ENCODE assay signal across 8 cellular contexts in the genomic region with DNA sequence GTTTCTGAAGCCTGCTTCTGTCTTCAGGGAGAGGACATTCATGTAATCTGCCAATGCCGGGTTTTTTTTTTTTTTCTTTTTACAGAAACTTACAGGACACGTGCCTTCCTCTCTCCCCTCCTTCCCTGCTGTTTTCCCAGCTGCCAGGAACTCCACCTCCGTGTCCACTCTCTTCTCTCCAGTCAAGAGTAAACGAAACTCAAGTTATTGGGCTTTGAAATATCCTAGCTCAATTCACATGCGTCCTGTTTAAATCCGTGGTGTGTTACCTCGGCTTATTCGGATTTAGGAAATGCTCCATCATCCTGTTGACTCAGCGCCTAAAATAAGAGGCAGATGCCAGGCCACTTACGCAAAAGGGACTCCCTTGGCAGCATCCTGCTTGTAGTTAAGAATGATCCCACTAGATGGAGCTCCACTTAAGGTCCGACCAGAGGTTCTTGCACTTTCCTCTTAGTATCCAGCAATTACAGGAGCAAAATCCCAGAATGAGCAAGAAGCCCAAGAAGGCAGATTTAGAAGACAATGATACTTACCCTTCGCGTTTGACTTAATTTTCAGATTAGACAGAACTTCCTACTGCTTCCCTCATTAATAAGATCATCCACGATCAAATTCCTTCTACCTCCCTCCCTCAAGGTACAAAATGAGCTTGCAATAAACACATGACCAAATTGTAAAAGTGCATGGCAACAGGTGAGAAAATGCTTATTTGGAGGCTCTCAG.
DNase-seq lines count a peak whose midpoint lies in the region; ATAC-seq and TF ChIP-seq lines count a peak whose summit lies in the region.

No MANE protein-coding gene starts in this region.

- H3K27me3 ChIP-seq in right cardiac atrium (ENCODE audit: control insufficient read depth, insufficient read depth), result no peaks in the 10 kb centered on the region

- peaks cover 7% of the 10 kb centered on the region; the same call in 1 of the 2 replicates for H3K27me3 Mint-ChIP-seq in HFFc6 (ENCODE audit: insufficient read depth)
- H3K27me3 Mint-ChIP-seq in progenitor cell of endocrine pancreas, result peaks cover 15% of the 10 kb centered on the region

- H3K9me3 Mint-ChIP-seq in HFFc6, result peaks cover 6% of the 10 kb centered on the region
- peaks cover 7% of the 10 kb centered on the region for H3K9me3 Mint-ChIP-seq in progenitor cell of endocrine pancreas (ENCODE audit: low read depth)

- H3K36me3 Mint-ChIP-seq in HFFc6 (ENCODE audit: low read depth) (peaks cover 6% of the 10 kb centered on the region), progenitor cell of endocrine pancreas (ENCODE audit: insufficient read depth) (peaks cover 2% of the 10 kb centered on the region)

- WGBS in right cardiac atrium, result 3% methylated on average over 14 of the region's 14 CpGs

- DNase-seq in DMS 273 (lab: John Stamatoyannopoulos, UW; ENCODE audit: unreplicated experiment) (peak; percentile 97), HFFc6 (peak; percentile 94), NCI-H1930 (lab: John Stamatoyannopoulos, UW) (peak; percentile 40 to 74), T-helper 2 cell (peak in 3 of 5 experiments; percentile 23 to 84 (median 25)), astrocyte of the hippocampus (ENCODE audit: low read depth, low spot score) (peak; percentile 96), right cardiac atrium (peak; percentile 65 to 79 (median 75)), progenitor cell of endocrine pancreas (ENCODE audit: low spot score, unreplicated experiment) (peak; percentile 58)

- peak overlapping the region; percentile 93 for H3K4me3 Mint-ChIP-seq in HFFc6
- H3K4me3 Mint-ChIP-seq in progenitor cell of endocrine pancreas (ENCODE audit: low read depth), result peak overlapping the region; percentile 64

- peak overlapping the region; percentile 47 for H3K4me3 ChIP-seq in right cardiac atrium (ENCODE audit: low read length)

- peak overlapping the region; percentile 99 for H3K27ac ChIP-seq in right cardiac atrium (ENCODE audit: low read length)

- no peaks in the 10 kb centered on the region for H3K9me3 ChIP-seq in right cardiac atrium (ENCODE audit: control insufficient read depth, low read length)

- H3K4me1 Mint-ChIP-seq in HFFc6 (ENCODE audit: low read depth) (peaks cover 25% of the 10 kb centered on the region), progenitor cell of endocrine pancreas (ENCODE audit: low read depth) (peaks cover 11% of the 10 kb centered on the region)

- intact Hi-C loops in right cardiac atrium (cut with DNase I), result loop anchor here (2.0 to 5.0 kb wide), 4 partner anchors 97 to 159 kb away; partner anchors contain the start of gene ZCCHC2 (in 3 of the 4)

- TF ChIP-seq CTCF in HFFc6 (IDR thresholded peaks at IDR 0.05) (peak; percentile 88), progenitor cell of endocrine pancreas (IDR thresholded peaks at IDR 0.05; ENCODE audit: unreplicated experiment) (peak; percentile 76)

- H3K4me1 ChIP-seq in right cardiac atrium (ENCODE audit: control insufficient read depth, insufficient read depth, low read length), result no peaks in the 10 kb centered on the region

- ATAC-seq in right cardiac atrium (peak; percentile 87 to 92), GM21390 (IDR thresholded peaks at IDR 0.05; ENCODE audit: unreplicated experiment) (no peak)

- H3K27ac Mint-ChIP-seq in HFFc6, result peak overlapping the region; percentile 95
- H3K27ac Mint-ChIP-seq in progenitor cell of endocrine pancreas, result peak overlapping the region; percentile 71

Comparison
In these comparisons a context has a peak if more than half of its experiments do, and no peak if none do; other contexts are left out.
1. DNase-seq: peak in every context shown above with its lines; median percentile 97 in DMS 273; 96 in astrocyte of the hippocampus; 94 in HFFc6; 75 in right cardiac atrium; 58 in progenitor cell of endocrine pancreas; 57 in NCI-H1930; 25 in T-helper 2 cell.